ENCODE assay signal across 1 cellular context in genomic region chr12:132560831-132561783, GRCh38.
TF ChIP-seq lines count a peak whose summit lies in the region.

No MANE protein-coding gene starts in this region.

TF ChIP-seq in HepG2, 621 proteins besides CTCF, POLR2A, EP300 and RAD21 (continued from another document):
- TF ChIP-seq ZNF253 (CRISPR knock-in tag; IDR thresholded peaks at IDR 0.05; ENCODE audit: borderline replicate concordance) (no peak), AKNA (CRISPR knock-in tag; IDR thresholded peaks at IDR 0.05; ENCODE audit: borderline replicate concordance) (no peak), U2AF2 (IDR thresholded peaks at IDR 0.05; ENCODE audit: low read depth, low read length) (no peak), HNRNPUL1 (IDR thresholded peaks at IDR 0.05; ENCODE audit: low read depth, low read length) (no peak), ZMAT5 (CRISPR knock-in tag; IDR thresholded peaks at IDR 0.05; ENCODE audit: borderline replicate concordance, low read depth) (no peak)
